In the genomic region with DNA sequence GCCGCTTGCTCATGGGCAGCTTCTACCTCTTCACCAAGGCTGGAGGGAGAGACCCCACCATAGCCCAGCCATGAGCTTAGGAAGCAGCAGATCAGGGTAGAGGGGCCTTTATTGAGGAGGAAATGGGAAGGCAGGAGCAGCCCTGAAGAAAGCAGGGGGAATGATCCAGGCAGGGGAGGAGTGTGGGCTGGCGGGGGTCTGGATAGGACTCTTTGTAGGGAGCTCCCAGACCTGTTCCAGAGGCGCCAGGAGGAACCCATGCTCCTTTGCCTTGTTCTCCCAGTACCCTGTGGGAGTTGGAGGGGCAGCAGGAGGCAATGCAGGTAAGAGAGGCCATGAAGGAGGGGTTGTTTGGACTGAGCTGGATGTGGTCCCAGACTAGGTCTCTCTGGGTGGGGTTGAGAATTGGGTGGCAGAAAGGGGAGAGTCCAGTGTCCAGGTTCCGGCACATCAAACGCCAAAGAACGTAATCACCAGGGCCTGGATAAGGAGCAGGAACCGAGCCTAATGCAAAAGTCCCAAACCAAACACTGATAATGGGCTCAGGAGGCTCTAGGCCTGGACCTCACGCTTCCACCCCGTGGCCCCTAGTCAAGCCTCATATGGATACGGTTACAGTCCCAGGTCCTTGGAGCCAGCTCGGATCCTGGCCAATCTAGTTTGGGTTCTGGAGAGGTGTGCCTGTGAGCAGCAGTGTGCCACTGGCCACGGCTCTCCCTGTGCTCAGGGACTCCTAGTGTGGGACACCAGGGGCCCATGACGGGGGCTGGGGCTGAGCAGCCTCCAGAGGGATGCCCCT, we compare ENCODE assay signal across 27 cellular contexts. TPM values are rescaled to one million over a fixed set of nuclear protein-coding genes. Genes with fewer than 3 reads are reported as not detected.
"Had no signal": no experiment of that assay in that cellular context is flagged by ENCODE, and none has a peak within 500 bp of the region (broad histone marks: within the 10 kb centered on the region; RNA-seq: fewer than 3 reads in every experiment).

No MANE protein-coding gene starts in this region.

- H3K27ac Mint-ChIP-seq: activated CD8-positive, alpha-beta T cell treated with anti-CD3 and anti-CD28 coated beads, Interleukin-2, amount 10 ng/mL, durations not matched to agents 7 days and 5 days; activated naive CD8-positive, alpha-beta T cell treated with anti-CD3 and anti-CD28 coated beads, Interleukin-2, amount 50 U/mL, for 24 hours; activated T-helper 1 cell treated with anti-CD3 and anti-CD28 coated beads, Interleukin-12 subunit alpha, Interleukin-12 subunit beta, Interleukin-2, Interleukin-4 antibody, amounts not matched to agents 30 ng/mL and 10 ng/mL and 1 ng/mL, durations not matched to agents 14 hours and 24 hours and 36 hours; T-helper 1 cell treated with Interleukin-12 subunit alpha and Interleukin-12 subunit beta and Interleukin-4 antibody, amounts not matched to agents 30 μg/mL and 1 μg/mL, for 36 hours had no signal

- H3K27me3 ChIP-seq: ascending aorta, body of pancreas had no signal

- H3K4me3 Mint-ChIP-seq: activated CD8-positive, alpha-beta T cell treated with anti-CD3 and anti-CD28 coated beads, Interleukin-2, amount 10 ng/mL, durations not matched to agents 7 days and 5 days; activated naive CD8-positive, alpha-beta T cell treated with anti-CD3 and anti-CD28 coated beads, Interleukin-2, amount 50 U/mL, for 24 hours; activated T-helper 1 cell treated with anti-CD3 and anti-CD28 coated beads, Interleukin-12 subunit alpha, Interleukin-12 subunit beta, Interleukin-2, Interleukin-4 antibody, amounts not matched to agents 30 ng/mL and 10 ng/mL and 1 ng/mL, durations not matched to agents 14 hours and 24 hours and 36 hours; T-helper 1 cell treated with Interleukin-12 subunit alpha and Interleukin-12 subunit beta and Interleukin-4 antibody, amounts not matched to agents 30 μg/mL and 1 μg/mL, for 36 hours had no signal

- ATAC-seq: activated CD4-positive, CD25-positive, alpha-beta regulatory T cell treated with anti-CD3 and anti-CD28 coated beads, Interleukin-2, amount 50 U/mL, for 24 hours; activated CD8-positive, alpha-beta T cell treated with anti-CD3 and anti-CD28 coated beads, Interleukin-2, amount 10 ng/mL, durations not matched to agents 7 days and 5 days; activated naive CD4-positive, alpha-beta T cell treated with anti-CD3 and anti-CD28 coated beads, Interleukin-2, amount 50 U/mL, for 72 hours; activated naive CD8-positive, alpha-beta T cell treated with anti-CD3 and anti-CD28 coated beads, Interleukin-2, amount 50 U/mL, for 24 hours; body of pancreas; PC-3 had no signal

- H3K9me3 Mint-ChIP-seq: activated naive CD4-positive, alpha-beta T cell treated with anti-CD3 and anti-CD28 coated beads, Interleukin-2, amount 50 U/mL, for 72 hours; activated naive CD8-positive, alpha-beta T cell treated with anti-CD3 and anti-CD28 coated beads, Interleukin-2, amount 50 U/mL, for 24 hours; activated T-helper 1 cell treated with anti-CD3 and anti-CD28 coated beads, Interleukin-12 subunit alpha, Interleukin-12 subunit beta, Interleukin-2, Interleukin-4 antibody, amounts not matched to agents 30 ng/mL and 10 ng/mL and 1 ng/mL, durations not matched to agents 14 hours and 24 hours and 36 hours; T-helper 1 cell treated with Interleukin-12 subunit alpha and Interleukin-12 subunit beta and Interleukin-4 antibody, amounts not matched to agents 30 μg/mL and 1 μg/mL, for 36 hours had no signal

- DNase-seq: activated CD4-positive, alpha-beta T cell treated with anti-CD3 and anti-CD28 coated beads for 4 hours; activated CD4-positive, alpha-beta T cell treated with anti-CD3 and anti-CD28 coated beads, Interleukin-2, amount 50 U/mL, for 4 hours; activated CD8-positive, alpha-beta memory T cell treated with anti-CD3 and anti-CD28 coated beads, Interleukin-2, amount 50 U/mL, for 48 hours; activated CD8-positive, alpha-beta T cell treated with anti-CD3 and anti-CD28 coated beads, Interleukin-2, amount 10 ng/mL, durations not matched to agents 7 days and 5 days; activated effector memory CD4-positive, alpha-beta T cell treated with anti-CD3 and anti-CD28 coated beads, Interleukin-2, amount 50 U/mL, for 16 hours; activated naive CD4-positive, alpha-beta T cell treated with Interleukin-2 at 50 U/mL for 16 hours; activated naive CD8-positive, alpha-beta T cell treated with anti-CD3 and anti-CD28 coated beads, Interleukin-2, amount 50 U/mL, for 24 hours; activated T-cell treated with anti-CD3 and anti-CD28 coated beads, Interleukin-2, amount 50 U/mL, for 1 hour; amniotic stem cell; body of pancreas; Karpas-422; MM.1S; NCI-H1105; NCI-H1436 treated with DMSO at 0.1 percent for 48 hours; NCI-H187; NCI-H2081; NCI-H446; NCI-H524; PC-3; SHP77 treated with DMSO at 0.1 percent for 48 hours had no signal

- H3K4me1 ChIP-seq: ascending aorta, body of pancreas had no signal

- H3K27ac ChIP-seq: ascending aorta, body of pancreas had no signal

- H3K36me3 ChIP-seq: ascending aorta had no signal

- H3K4me3 ChIP-seq: ascending aorta, body of pancreas, K562 had no signal

- H3K36me3 Mint-ChIP-seq: activated naive CD4-positive, alpha-beta T cell treated with anti-CD3 and anti-CD28 coated beads, Interleukin-2, amount 50 U/mL, for 72 hours had no signal

- H3K9me3 ChIP-seq: ascending aorta, body of pancreas had no signal

RNA-seq across cellular contexts. Expression of gene PGC, which starts 12.1 kb away (rescaled TPM):
- total RNA-seq: activated CD8-positive, alpha-beta T cell treated with anti-CD3 and anti-CD28 coated beads, Interleukin-2, amount 10 ng/mL, durations not matched to agents 7 days and 5 days; activated naive CD4-positive, alpha-beta T cell treated with anti-CD3 and anti-CD28 coated beads, Interleukin-2, amount 50 U/mL, for 72 hours; PC-3; SK-MEL-5 had no signal

RNA-seq across cellular contexts. Expression of gene PRICKLE4, which starts 21.3 kb away (rescaled TPM):
- total RNA-seq: activated T-helper 1 cell treated with anti-CD3 and anti-CD28 coated beads, Interleukin-12 subunit alpha, Interleukin-12 subunit beta, Interleukin-2, Interleukin-4 antibody, amounts not matched to agents 30 ng/mL and 10 ng/mL and 1 ng/mL, durations not matched to agents 14 hours and 24 hours and 36 hours; SK-MEL-5 had no signal
